Comparison of ENCODE assay signal across 8 cellular contexts in the genomic region with DNA sequence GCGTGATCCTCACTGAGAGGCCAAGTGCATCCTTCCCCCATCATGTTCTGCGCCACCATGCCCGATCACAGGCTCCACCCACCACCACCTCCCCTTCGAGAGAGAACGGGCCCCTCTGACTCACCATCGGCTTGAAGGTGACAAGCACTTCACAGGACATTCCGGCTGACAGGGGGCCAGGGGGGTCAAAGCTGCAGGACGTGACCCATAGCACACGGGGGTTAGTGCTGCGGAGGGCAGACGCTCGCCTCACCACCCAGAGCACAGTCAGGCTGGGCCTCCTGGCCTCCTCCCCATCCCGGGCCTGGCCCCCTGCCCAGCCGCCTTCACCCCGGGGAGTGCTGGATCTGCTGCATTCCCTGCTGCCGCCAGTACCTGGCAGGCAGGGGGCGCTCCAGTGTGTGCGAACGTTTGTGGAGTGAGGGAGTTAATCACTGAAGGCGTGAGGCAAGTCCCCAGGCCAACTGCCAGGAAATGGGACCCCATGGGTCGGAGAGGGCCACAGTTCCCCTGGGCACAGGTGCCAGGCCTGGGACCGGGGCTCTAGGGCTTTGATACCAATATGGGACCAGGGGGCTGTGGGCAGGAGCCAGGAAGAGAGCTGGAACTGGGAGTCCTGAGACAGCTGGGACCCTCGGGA. TPM values are rescaled to one million over a fixed set of nuclear protein-coding genes. Genes with fewer than 3 reads are reported as not detected.
DNase-seq lines count a peak whose midpoint lies in the region; ATAC-seq and TF ChIP-seq lines count a peak whose summit lies in the region.

No MANE protein-coding gene starts in this region.

- H3K9me3 ChIP-seq in GM23248 (ENCODE audit: low read depth), result no peaks in the 10 kb centered on the region

- peaks cover 24% of the 10 kb centered on the region for H3K27me3 ChIP-seq in GM23248 (replicated peaks; ENCODE audit: insufficient read depth)

- peak; percentile 65 for TF ChIP-seq CTCF in AG09319 (IDR thresholded peaks at IDR 0.05; ENCODE audit: low read depth, low read length)
- peak; percentile 92 for TF ChIP-seq CTCF in activated CD8-positive, alpha-beta T cell treated with anti-CD3 and anti-CD28 coated beads for 36 hours (IDR thresholded peaks at IDR 0.05)

- H3K27ac Mint-ChIP-seq in activated CD8-positive, alpha-beta T cell treated with anti-CD3 and anti-CD28 coated beads for 36 hours, result peak overlapping the region; percentile 79
- H3K27ac Mint-ChIP-seq in effector memory CD8-positive, alpha-beta T cell, result no peak overlapping the region

- no peaks in the 10 kb centered on the region for H3K79me2 ChIP-seq in GM23248 (ENCODE audit: insufficient read depth)

- intact Hi-C loops in activated CD8-positive, alpha-beta T cell treated with anti-CD3 and anti-CD28 coated beads for 36 hours (cut with micrococcal nuclease), result loop anchor here (5.0 kb wide), 1 partner anchor 82 kb away; no protein-coding TSS in a partner anchor

- H3K4me1 Mint-ChIP-seq in activated CD8-positive, alpha-beta T cell treated with anti-CD3 and anti-CD28 coated beads for 36 hours (ENCODE audit: low read depth), result peaks cover 13% of the 10 kb centered on the region
- H3K4me1 Mint-ChIP-seq in effector memory CD8-positive, alpha-beta T cell (ENCODE audit: low read depth in 2 of 2), result peaks cover 0 to 2% of the 10 kb centered on the region in 2 donors

- H3K4me3 Mint-ChIP-seq in activated CD8-positive, alpha-beta T cell treated with anti-CD3 and anti-CD28 coated beads for 36 hours, result peak overlapping the region; percentile 46
- no peak overlapping the region for H3K4me3 Mint-ChIP-seq in effector memory CD8-positive, alpha-beta T cell

- no peak overlapping the region for H3K27ac ChIP-seq in GM23248

- DNase-seq in AG09319 (ENCODE audit: extremely low read depth, low read depth), result no peak
- peak; percentile 77 for DNase-seq in GM23248
- DNase-seq in NCI-H748 (lab: John Stamatoyannopoulos, UW; ENCODE audit: unreplicated experiment), result peak; percentile 75
- peak; percentile 93 for DNase-seq in activated CD8-positive, alpha-beta T cell treated with anti-CD3 and anti-CD28 coated beads for 36 hours
- peak; percentile 24 to 31 (median 25) for DNase-seq in effector memory CD8-positive, alpha-beta T cell
- DNase-seq in medulla oblongata (ENCODE audit: extremely low spot score), result peak; percentile 61
- peak; percentile 21 to 23 for DNase-seq in stimulated activated CD8-positive, alpha-beta memory T cell treated with anti-CD3 and anti-CD28 coated beads, Interleukin-15, amount 100 ng/mL, for 4 hours (ENCODE audit: low read depth in 2 of 2)

- H3K9me3 Mint-ChIP-seq in activated CD8-positive, alpha-beta T cell treated with anti-CD3 and anti-CD28 coated beads for 36 hours, result peaks cover under 1% of the 10 kb centered on the region
- peaks cover 0 to under 1% of the 10 kb centered on the region in 2 donors for H3K9me3 Mint-ChIP-seq in effector memory CD8-positive, alpha-beta T cell

- no peaks in the 10 kb centered on the region for H3K36me3 Mint-ChIP-seq in activated CD8-positive, alpha-beta T cell treated with anti-CD3 and anti-CD28 coated beads for 36 hours (ENCODE audit: low read depth)
- no peaks in the 10 kb centered on the region for H3K36me3 Mint-ChIP-seq in effector memory CD8-positive, alpha-beta T cell (ENCODE audit: insufficient read depth)

- no peak overlapping the region for H2AFZ ChIP-seq in GM23248

- in situ Hi-C loops in GM23248 (cut with MboI), result no loop called here

- H3K9me2 ChIP-seq in GM23248 (ENCODE audit: insufficient read depth), result no peaks in the 10 kb centered on the region

- H3K9ac ChIP-seq in GM23248, result no peak overlapping the region

- H3K36me3 ChIP-seq in GM23248 (ENCODE audit: low read depth), result no peaks in the 10 kb centered on the region

- H3F3A ChIP-seq in GM23248 (ENCODE audit: insufficient read depth), result no peaks in the 10 kb centered on the region

- H3K4me2 ChIP-seq in GM23248 (ENCODE audit: unreplicated experiment), result no peak overlapping the region

- POLR2A ChIA-PET in activated CD8-positive, alpha-beta T cell treated with anti-CD3 and anti-CD28 coated beads for 36 hours (lab: Charles Lee), result interaction anchor here (0.9 to 1.4 kb wide), 3 partner anchors 33 to 87 kb away, joined by 3 read pairs; no protein-coding TSS in a partner anchor

- H3K4me1 ChIP-seq in GM23248 (ENCODE audit: insufficient read depth), result no peaks in the 10 kb centered on the region

- H3K4me3 ChIP-seq in GM23248, result no peak overlapping the region

- H4K20me1 ChIP-seq in GM23248 (ENCODE audit: insufficient read depth), result no peaks in the 10 kb centered on the region

- ATAC-seq in activated CD8-positive, alpha-beta T cell treated with anti-CD3 and anti-CD28 coated beads for 36 hours, result peak; percentile 95
- ATAC-seq in effector memory CD8-positive, alpha-beta T cell (replicated peaks), result no peak
- ATAC-seq in HG03045 (IDR thresholded peaks at IDR 0.05; ENCODE audit: unreplicated experiment), result no peak

- H3K27me3 Mint-ChIP-seq in activated CD8-positive, alpha-beta T cell treated with anti-CD3 and anti-CD28 coated beads for 36 hours, result peaks cover 29% of the 10 kb centered on the region
- peaks cover 32 to 73% of the 10 kb centered on the region in 2 donors for H3K27me3 Mint-ChIP-seq in effector memory CD8-positive, alpha-beta T cell

- WGBS in GM23248 (ENCODE audit: low coverage in 1 of 2, low lambda C conversion rate in 2 of 2, missing lambda C conversion rate in 2 of 2), 2 experiments, result 6% methylated on average over 18 to 20 of the region's 23 CpGs

- CTCF ChIA-PET in activated CD8-positive, alpha-beta T cell treated with anti-CD3 and anti-CD28 coated beads for 36 hours (lab: Charles Lee), result interaction anchor here (0.8 to 11.3 kb wide), 13 partner anchors 10 to 173 kb away, joined by 3 to 100 read pairs (median 5); no protein-coding TSS in a partner anchor

RNA-seq across cellular contexts. Expression of a gene that starts 40.9 kb away (rescaled TPM):
- total RNA-seq in GM23248 (2014; rRNA removed; shearing (Covaris generic)), result not detected in 2 replicates
- polyA plus RNA-seq in GM23248 (2016; fragmentation: Nextera tagmentation; extraction: Ambion mirVana), result 0.28 and 0.40 TPM in 2 replicates
- total RNA-seq in activated CD8-positive, alpha-beta T cell treated with anti-CD3 and anti-CD28 coated beads for 36 hours, result 1 to 10 TPM; 2.1 to 2.2 TPM

RNA-seq across cellular contexts. Expression of a gene that starts 43.6 kb away (rescaled TPM):
- total RNA-seq in GM23248 (2014; rRNA removed; shearing (Covaris generic)), result not detected in 2 replicates
- not detected in 2 replicates for polyA plus RNA-seq in GM23248 (2016; fragmentation: Nextera tagmentation; extraction: Ambion mirVana)
- under 1 TPM; 0.38 to 0.41 TPM for total RNA-seq in activated CD8-positive, alpha-beta T cell treated with anti-CD3 and anti-CD28 coated beads for 36 hours

RNA-seq across cellular contexts. Expression of a gene that starts 44.9 kb away (rescaled TPM):
- 0.11 and 0.51 TPM in 2 replicates for total RNA-seq in GM23248 (2014; rRNA removed; shearing (Covaris generic))
- polyA plus RNA-seq in GM23248 (2016; fragmentation: Nextera tagmentation; extraction: Ambion mirVana), result not detected in 2 replicates
- total RNA-seq in activated CD8-positive, alpha-beta T cell treated with anti-CD3 and anti-CD28 coated beads for 36 hours, result under 1 TPM; 0.47 to 0.76 TPM

RNA-seq across cellular contexts. Expression of a gene that starts 59.2 kb away (rescaled TPM):
- total RNA-seq in GM23248 (2014; rRNA removed; shearing (Covaris generic)), result not detected in 2 replicates
- polyA plus RNA-seq in GM23248 (2016; fragmentation: Nextera tagmentation; extraction: Ambion mirVana), result not detected in 2 replicates
- not detected for total RNA-seq in activated CD8-positive, alpha-beta T cell treated with anti-CD3 and anti-CD28 coated beads for 36 hours
